In genomic region chr2:158142568-158143332, GRCh38 we compare ENCODE assay signal across 13 cellular contexts. TPM values are rescaled to one million over a fixed set of nuclear protein-coding genes. Genes with fewer than 3 reads are reported as not detected.
DNase-seq lines count a peak whose midpoint lies in the region; ATAC-seq and TF ChIP-seq lines count a peak whose summit lies in the region.
"Had no signal": no experiment of that assay in that cellular context is flagged by ENCODE, and none has a peak within 500 bp of the region (broad histone marks: within the 10 kb centered on the region; RNA-seq: fewer than 3 reads in every experiment).

No MANE protein-coding gene starts in this region.

- TF ChIP-seq CTCF in GM12865 (IDR thresholded peaks at IDR 0.05; ENCODE audit: insufficient read depth, low read depth, low read length, missing control alignments) (no peak), suprapubic skin (IDR thresholded peaks at IDR 0.05) (no peak)

- WGBS in suprapubic skin, result 62% methylated on average over 6 of the region's 6 CpGs

- no peak for TF ChIP-seq POLR2A in suprapubic skin (IDR thresholded peaks at IDR 0.05)

- H3K27ac ChIP-seq in SK-N-MC (0 out of 2 replicates have a peak overlapping the region, but pooled peaks have one; percentile 33), suprapubic skin (no peak overlapping the region)
- H3K27ac ChIP-seq: BLaER1, ovary had no signal

- ATAC-seq in HG03354 (IDR thresholded peaks at IDR 0.05; ENCODE audit: poor library complexity, severe bottlenecking, unreplicated experiment), result peak; percentile 71
- ATAC-seq: WTC11 had no signal

- no peaks in the 10 kb centered on the region for H3K9me3 ChIP-seq in SK-N-MC (ENCODE audit: low read depth, low read length)
- no peaks in the 10 kb centered on the region for H3K9me3 ChIP-seq in suprapubic skin
- H3K9me3 ChIP-seq: BLaER1, ovary had no signal

- H3K4me3 ChIP-seq in GM12865 (ENCODE audit: low read depth, low read length), result no peak overlapping the region
- H3K4me3 ChIP-seq in SK-N-MC, result no peak overlapping the region
- H3K4me3 ChIP-seq in suprapubic skin, result no peak overlapping the region
- H3K4me3 ChIP-seq: BLaER1, ovary had no signal

- no peaks in the 10 kb centered on the region for H3K4me1 ChIP-seq in suprapubic skin
- H3K4me1 ChIP-seq: BLaER1 had no signal

- H3K9ac ChIP-seq in SK-N-MC (ENCODE audit: insufficient read length), result no peak overlapping the region
- H3K9ac ChIP-seq: BLaER1 had no signal

- TF ChIP-seq EP300 in suprapubic skin (IDR thresholded peaks at IDR 0.05), result no peak

- no peaks in the 10 kb centered on the region for H3K27me3 ChIP-seq in suprapubic skin
- H3K27me3 ChIP-seq: BLaER1, ovary had no signal

- DNase-seq in GM12865 (ENCODE audit: low read depth) (peak; percentile 9), SK-N-MC (ENCODE audit: low read depth, low spot score) (no peak), kidney tubule cell (ENCODE audit: low spot score) (peak; percentile 9), NCI-H2171 (lab: John Stamatoyannopoulos, UW) (no peak), AG20443 (ENCODE audit: low spot score) (no peak), suprapubic skin (ENCODE audit: low spot score in 2 of 2) (no peak)
- DNase-seq in activated naive CD4-positive, alpha-beta T cell treated with anti-CD3 and anti-CD28 coated beads, Interleukin-2, amount 50 U/mL, for 16 hours, result no peak
- DNase-seq: NCI-H2227 treated with DMSO at 0.1 percent for 48 hours; ovary; stimulated activated CD4-positive, alpha-beta T cell treated with anti-CD3 and anti-CD28 coated beads, Interleukin-15, amount 100 ng/mL, for 24 hours had no signal

- H3K36me3 ChIP-seq in SK-N-MC (ENCODE audit: insufficient read depth, low read length), result no peaks in the 10 kb centered on the region
- no peaks in the 10 kb centered on the region for H3K36me3 ChIP-seq in suprapubic skin
- H3K36me3 ChIP-seq: BLaER1, ovary had no signal

RNA-seq across cellular contexts. Expression of gene UPP2, which starts 41.1 kb away (rescaled TPM):
- total RNA-seq in suprapubic skin, result not detected
- total RNA-seq: WTC11 had no signal

Comparison
In these comparisons a context has a peak if more than half of its experiments do, and no peak if none do; other contexts are left out.
1. DNase-seq: peak in GM12865 (single experiment) and kidney tubule cell (single experiment); none in SK-N-MC (single experiment), activated naive CD4-positive, alpha-beta T cell treated with anti-CD3 and anti-CD28 coated beads, Interleukin-2, amount 50 U/mL, for 16 hours (single experiment), NCI-H2171 (single experiment), AG20443 (single experiment) and suprapubic skin (0 of 2).